Comparison of ENCODE assay signal across 16 cellular contexts in genomic region chr1:220301630-220302029, GRCh38.
"Had no signal": no experiment of that assay in that cellular context is flagged by ENCODE, and none has a peak within 500 bp of the region (broad histone marks: within the 10 kb centered on the region; RNA-seq: fewer than 3 reads in every experiment).

No MANE protein-coding gene starts in this region.

- H3K4me1 ChIP-seq: body of pancreas had no signal

- H3K4me3 Mint-ChIP-seq: activated naive CD4-positive, alpha-beta T cell treated with anti-CD3 and anti-CD28 coated beads, Interleukin-2, amount 50 U/mL, for 24 hours; central memory CD8-positive, alpha-beta T cell; neural progenitor cell; stimulated activated memory B cell treated with anti-CD40 and anti-IgM and Interleukin-4, amounts not matched to agents 10 μg/mL and 1 μg/mL and 100 μg/mL, for 72 hours had no signal

- H3K27me3 ChIP-seq: body of pancreas, neural progenitor cell, right atrium auricular region, transverse colon had no signal

- H3K27ac Mint-ChIP-seq: activated naive CD4-positive, alpha-beta T cell treated with anti-CD3 and anti-CD28 coated beads, Interleukin-2, amount 50 U/mL, for 24 hours; neural progenitor cell; stimulated activated memory B cell treated with anti-CD40 and anti-IgM and Interleukin-4, amounts not matched to agents 10 μg/mL and 1 μg/mL and 100 μg/mL, for 72 hours had no signal

- H3K4me1 Mint-ChIP-seq: activated naive CD4-positive, alpha-beta T cell treated with anti-CD3 and anti-CD28 coated beads, Interleukin-2, amount 50 U/mL, for 24 hours; central memory CD8-positive, alpha-beta T cell; stimulated activated memory B cell treated with anti-CD40 and anti-IgM and Interleukin-4, amounts not matched to agents 10 μg/mL and 1 μg/mL and 100 μg/mL, for 72 hours had no signal

- H3K9me3 Mint-ChIP-seq: central memory CD8-positive, alpha-beta T cell; stimulated activated memory B cell treated with anti-CD40 and anti-IgM and Interleukin-4, amounts not matched to agents 10 μg/mL and 1 μg/mL and 100 μg/mL, for 72 hours had no signal

- DNase-seq: activated CD4-positive, alpha-beta T cell treated with anti-CD3 and anti-CD28 coated beads, Interleukin-2, amount 50 U/mL, for 1 hour; activated CD4-positive, CD25-positive, alpha-beta regulatory T cell; activated effector memory CD4-positive, alpha-beta T cell treated with Interleukin-2 at 50 U/mL for 16 hours; activated T-cell treated with anti-CD3 and anti-CD28 coated beads, Interleukin-2, amount 50 U/mL, for 1 hour; body of pancreas; effector memory CD4-positive, alpha-beta T cell; hypothalamus; kidney glomerular epithelial cell; small intestine; T-helper 2 cell; transverse colon had no signal

- H3K36me3 ChIP-seq: neural progenitor cell, right atrium auricular region, transverse colon had no signal

- H3K9me3 ChIP-seq: body of pancreas, right atrium auricular region, transverse colon had no signal

- H3K4me2 ChIP-seq: neural progenitor cell had no signal

- H3K4me3 ChIP-seq: body of pancreas, neural progenitor cell, right atrium auricular region, transverse colon had no signal

- ATAC-seq: body of pancreas; stimulated activated memory B cell treated with anti-CD40 and anti-IgM and Interleukin-4, amounts not matched to agents 10 μg/mL and 1 μg/mL and 100 μg/mL, for 72 hours had no signal

- H3K9ac ChIP-seq: neural progenitor cell had no signal

- H3K27ac ChIP-seq: body of pancreas, neural progenitor cell had no signal

- H2AFZ ChIP-seq: neural progenitor cell had no signal

- H3K36me3 Mint-ChIP-seq: neural progenitor cell; stimulated activated memory B cell treated with anti-CD40 and anti-IgM and Interleukin-4, amounts not matched to agents 10 μg/mL and 1 μg/mL and 100 μg/mL, for 72 hours had no signal
